Comparison of ENCODE assay signal across 8 cellular contexts in the genomic region with DNA sequence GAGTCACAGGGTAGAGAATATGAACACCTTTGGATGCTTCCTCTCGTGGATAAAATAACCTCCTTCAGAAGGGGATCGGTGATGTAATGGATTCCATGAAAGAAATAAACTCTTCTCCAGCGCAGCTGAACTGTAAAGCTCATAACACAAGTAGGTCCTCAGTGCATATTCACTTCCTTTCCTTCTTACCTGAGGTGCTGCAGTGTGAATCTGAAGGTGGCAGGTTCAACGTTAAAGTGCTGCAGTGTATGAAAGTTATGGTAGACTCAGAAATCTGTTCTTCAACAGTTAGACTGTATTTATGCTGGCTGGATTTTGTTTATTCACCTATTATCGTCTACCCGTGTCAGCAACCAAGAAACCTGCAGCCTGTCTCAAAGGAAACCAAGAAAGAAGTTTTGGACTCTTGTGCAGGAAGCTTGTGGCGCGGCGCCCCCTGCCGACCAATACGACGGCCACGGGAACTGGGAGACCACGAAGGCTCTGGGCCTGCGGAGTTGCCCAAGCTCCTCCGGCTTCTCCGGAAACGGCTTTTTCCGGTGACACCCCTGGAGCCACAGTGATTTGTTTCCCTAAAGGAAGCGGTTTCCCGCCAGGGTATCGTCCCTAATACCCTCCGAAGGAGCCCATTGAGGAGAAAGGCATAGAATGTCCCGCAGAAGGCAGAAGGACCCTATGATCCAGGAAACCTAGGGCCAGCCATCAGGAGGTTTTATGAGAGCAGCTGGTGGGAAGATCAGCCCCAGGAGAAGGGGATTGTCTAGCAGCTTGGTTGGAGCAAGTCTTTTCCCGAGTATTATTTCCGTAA. TPM values are rescaled to one million over a fixed set of nuclear protein-coding genes. Genes with fewer than 3 reads are reported as not detected.
DNase-seq lines count a peak whose midpoint lies in the region; TF ChIP-seq lines count a peak whose summit lies in the region.

No MANE protein-coding gene starts in this region.

- no peak overlapping the region for H3K27ac Mint-ChIP-seq in chondrocyte (ENCODE audit: unreplicated experiment)

- peak; percentile 82 for TF ChIP-seq CTCF in chondrocyte (IDR thresholded peaks at IDR 0.05)

- no peaks in the 10 kb centered on the region for H3K4me1 Mint-ChIP-seq in chondrocyte (ENCODE audit: low read depth)

- no peaks in the 10 kb centered on the region for H3K36me3 Mint-ChIP-seq in chondrocyte (ENCODE audit: low read depth)

- DNase-seq in AML-193 (lab: John Stamatoyannopoulos, UW) (peak; percentile 46 to 62), GM19238 (ENCODE audit: insufficient read length, low spot score) (peak; percentile 35), Kasumi-1 (lab: John Stamatoyannopoulos, UW) (peak; percentile 80 to 85), chondrocyte (ENCODE audit: low spot score) (no peak), left kidney (ENCODE audit: low read depth, low spot score) (peak; percentile 90), NCI-H524 treated with DMSO at 0.1 percent for 48 hours (lab: John Stamatoyannopoulos, UW) (no peak)
- DNase-seq in activated CD4-positive, alpha-beta T cell treated with anti-CD3 and anti-CD28 coated beads for 1 hour, result peak; percentile 58
- peak; percentile 80 for DNase-seq in stimulated activated CD4-positive, alpha-beta T cell treated with anti-CD3 and anti-CD28 coated beads, Interleukin-4, amount 100 ng/mL, for 1 hour

- peaks cover 3% of the 10 kb centered on the region for H3K9me3 Mint-ChIP-seq in chondrocyte (ENCODE audit: low read depth)

- H3K4me3 Mint-ChIP-seq in chondrocyte (ENCODE audit: unreplicated experiment), result peak overlapping the region; percentile 52

- H3K27me3 Mint-ChIP-seq in chondrocyte (ENCODE audit: low read depth), result peaks cover 41% of the 10 kb centered on the region

RNA-seq across cellular contexts. Expression of gene RNASE3, which starts 17.6 kb away (rescaled TPM):
- total RNA-seq in chondrocyte, result not detected in 3 replicates

Comparison
In these comparisons a context has a peak if more than half of its experiments do, and no peak if none do; other contexts are left out.
1. DNase-seq: peak in AML-193 (2 of 2), GM19238 (single experiment), Kasumi-1 (2 of 2), activated CD4-positive, alpha-beta T cell treated with anti-CD3 and anti-CD28 coated beads for 1 hour (single experiment), left kidney (single experiment) and stimulated activated CD4-positive, alpha-beta T cell treated with anti-CD3 and anti-CD28 coated beads, Interleukin-4, amount 100 ng/mL, for 1 hour (single experiment); none in chondrocyte (single experiment) and NCI-H524 treated with DMSO at 0.1 percent for 48 hours (single experiment).